In genomic region chr16:89446136-89446974, GRCh38 we compare ENCODE assay signal across 10 cellular contexts. TPM values are rescaled to one million over a fixed set of nuclear protein-coding genes. Genes with fewer than 3 reads are reported as not detected.
A peak's percentile ranks its signal among the peaks of the same experiment; 100 is the strongest.
DNase-seq lines count a peak whose midpoint lies in the region; ATAC-seq and TF ChIP-seq lines count a peak whose summit lies in the region.
"Had no signal": no experiment of that assay in that cellular context is flagged by ENCODE, and none has a peak within 500 bp of the region (broad histone marks: within the 10 kb centered on the region; RNA-seq: fewer than 3 reads in every experiment).

No MANE protein-coding gene starts in this region.

- intact Hi-C loops in MCF 10A (cut with micrococcal nuclease): no loop called here
- intact Hi-C loops in mammary epithelial cell (cut with micrococcal nuclease): no loop called here
- intact Hi-C loops in activated CD8-positive, alpha-beta T cell treated with anti-CD3 and anti-CD28 coated beads for 36 hours (cut with micrococcal nuclease): no loop called here

- in situ Hi-C loops in mammary epithelial cell (cut with MboI; ENCODE audit: low sequenced_read_pairs in 2 of 2): loop anchor here in 1 of 2 donors (5.0 kb wide), 1 partner anchor 36 kb away; no protein-coding TSS in a partner anchor

- H3K9ac ChIP-seq in mammary epithelial cell (ENCODE audit: insufficient read depth, low read length): no peak overlapping the region

- H3K4me1 ChIP-seq in mammary epithelial cell (ENCODE audit: insufficient read depth, low read length): peaks cover 62% of the 10 kb centered on the region
- H3K4me1 ChIP-seq in foreskin keratinocyte: peaks cover 54% of the 10 kb centered on the region

- no peak for TF ChIP-seq CTCF in MCF 10A (IDR thresholded peaks at IDR 0.05; ENCODE audit: unreplicated experiment)
- no peak for TF ChIP-seq CTCF in mammary epithelial cell (conservative IDR thresholded peaks at IDR 0.05 in 1 of 2, IDR thresholded peaks at IDR 0.05 in 1 of 2; ENCODE audit: extremely low read depth in 1 of 2, insufficient read depth in 1 of 2, low read depth in 1 of 2, low read length in 2 of 2)
- TF ChIP-seq CTCF in activated CD8-positive, alpha-beta T cell treated with anti-CD3 and anti-CD28 coated beads for 36 hours (IDR thresholded peaks at IDR 0.05): no peak
- TF ChIP-seq CTCF in foreskin keratinocyte (conservative IDR thresholded peaks at IDR 0.05): no peak

- H3K4me3 Mint-ChIP-seq in MCF 10A (ENCODE audit: unreplicated experiment) (no peak overlapping the region), immature natural killer cell (peak overlapping the region; percentile 69 to 85 (median 81))
- peak overlapping the region; percentile 28 for H3K4me3 Mint-ChIP-seq in activated CD8-positive, alpha-beta T cell treated with anti-CD3 and anti-CD28 coated beads for 36 hours
- H3K4me3 Mint-ChIP-seq in stimulated activated naive CD8-positive, alpha-beta T cell treated with anti-CD3 and anti-CD28 coated beads, Interleukin-15, amount 100 ng/mL, for 72 hours: peak overlapping the region; percentile 69 to 70

- no TSS peak for BruUV-seq in MCF 10A (replicated peaks; lab: Mats Ljungman, UMichigan)
- BruUV-seq in mammary epithelial cell (replicated peaks; lab: Mats Ljungman, UMichigan): no TSS peak

- CTCF ChIA-PET in MCF 10A (lab: Yijun Ruan, JAX): interaction anchor here (0.5 to 0.6 kb wide), 6 partner anchors 20 to 207 kb away, joined by 3 to 4 read pairs (median 3); no protein-coding TSS in a partner anchor
- CTCF ChIA-PET in mammary epithelial cell (lab: Charles Lee; ENCODE audit: low non-redundant PET): no interaction called here
- CTCF ChIA-PET in activated CD8-positive, alpha-beta T cell treated with anti-CD3 and anti-CD28 coated beads for 36 hours (lab: Charles Lee): interaction anchor here (1.0 to 2.0 kb wide), 5 partner anchors 9 to 24 kb away, joined by 3 to 6 read pairs (median 5); no protein-coding TSS in a partner anchor

- dilution Hi-C loops in mammary epithelial cell (cut with HindIII; ENCODE audit: low sequenced_read_pairs): loop anchor here (5.0 kb wide), 2 partner anchors 36 to 241 kb away; partner anchors contain the start of gene CDK10

- no peak for DNase-seq in MCF 10A (ENCODE audit: unreplicated experiment)
- DNase-seq in mammary epithelial cell: no peak
- DNase-seq in activated CD8-positive, alpha-beta T cell treated with anti-CD3 and anti-CD28 coated beads for 36 hours: peak; percentile 73
- peak; percentile 47 to 48 (median 48) for DNase-seq in immature natural killer cell
- DNase-seq in stimulated activated naive CD8-positive, alpha-beta T cell treated with anti-CD3 and anti-CD28 coated beads, Interleukin-15, amount 100 ng/mL, for 72 hours: peak; percentile 49 to 52
- DNase-seq in foreskin keratinocyte: no peak
- DNase-seq: BE2C, NCI-H345 had no signal

- peak; percentile 74 for ATAC-seq in activated CD8-positive, alpha-beta T cell treated with anti-CD3 and anti-CD28 coated beads for 36 hours
- ATAC-seq in stimulated activated naive CD8-positive, alpha-beta T cell treated with anti-CD3 and anti-CD28 coated beads, Interleukin-15, amount 100 ng/mL, for 72 hours: peak; percentile 75
- ATAC-seq in HG03460 (IDR thresholded peaks at IDR 0.05; ENCODE audit: unreplicated experiment): no peak
- ATAC-seq in foreskin keratinocyte: no peak
- ATAC-seq in HG03342 (IDR thresholded peaks at IDR 0.05; ENCODE audit: unreplicated experiment): no peak

- H3K4me1 Mint-ChIP-seq in MCF 10A (ENCODE audit: insufficient read depth, unreplicated experiment) (peaks cover 45% of the 10 kb centered on the region), immature natural killer cell (peaks cover 94 to 99% of the 10 kb centered on the region in 2 donors)
- peaks cover 90% of the 10 kb centered on the region for H3K4me1 Mint-ChIP-seq in activated CD8-positive, alpha-beta T cell treated with anti-CD3 and anti-CD28 coated beads for 36 hours (ENCODE audit: low read depth)
- H3K4me1 Mint-ChIP-seq in stimulated activated naive CD8-positive, alpha-beta T cell treated with anti-CD3 and anti-CD28 coated beads, Interleukin-15, amount 100 ng/mL, for 72 hours: peaks cover 100% of the 10 kb centered on the region

- H3K9me3 ChIP-seq in mammary epithelial cell (replicated peaks; ENCODE audit: insufficient read depth, low read length): no peaks in the 10 kb centered on the region
- H3K9me3 ChIP-seq: BE2C had no signal

- H3K27ac Mint-ChIP-seq in MCF 10A (ENCODE audit: low read depth, unreplicated experiment) (peak overlapping the region; percentile 25), immature natural killer cell (peak overlapping the region; percentile 33 to 89 (median 74))
- peak overlapping the region; percentile 46 for H3K27ac Mint-ChIP-seq in activated CD8-positive, alpha-beta T cell treated with anti-CD3 and anti-CD28 coated beads for 36 hours
- peak overlapping the region; percentile 30 to 49 for H3K27ac Mint-ChIP-seq in stimulated activated naive CD8-positive, alpha-beta T cell treated with anti-CD3 and anti-CD28 coated beads, Interleukin-15, amount 100 ng/mL, for 72 hours

- H3K4me3 ChIP-seq in mammary epithelial cell (replicated peaks in 1 of 3; ENCODE audit: insufficient read depth in 1 of 3, low read depth in 2 of 3, low read length in 3 of 3): no peak overlapping the region

- H3K27me3 ChIP-seq in mammary epithelial cell (ENCODE audit: insufficient read depth, low read length): no peaks in the 10 kb centered on the region
- H3K27me3 ChIP-seq in foreskin keratinocyte: no peaks in the 10 kb centered on the region
- H3K27me3 ChIP-seq: BE2C had no signal

- H3K4me2 ChIP-seq in mammary epithelial cell (ENCODE audit: insufficient read depth, low read depth, low read length): no peak overlapping the region

- H2AFZ ChIP-seq in mammary epithelial cell (ENCODE audit: low read depth, low read length): no peak overlapping the region

- WGBS in mammary epithelial cell (ENCODE audit: low coverage, missing lambda C conversion rate): 79% methylated on average over 14 of the region's 15 CpGs

- POLR2A ChIA-PET in MCF 10A (lab: Yijun Ruan, JAX): interaction anchor here (0.5 to 5.4 kb wide), 12 partner anchors 12 to 1640 kb away, joined by 3 to 55 read pairs (median 4); partner anchors contain the start of genes ANKRD11 and SPG7
- POLR2A ChIA-PET in activated CD8-positive, alpha-beta T cell treated with anti-CD3 and anti-CD28 coated beads for 36 hours (lab: Charles Lee): interaction anchor here (0.6 to 3.6 kb wide), 16 partner anchors 8 to 62 kb away, joined by 3 to 15 read pairs (median 4); partner anchors contain the start of gene SPG7

- no peaks in the 10 kb centered on the region for H3K27me3 Mint-ChIP-seq in MCF 10A (ENCODE audit: insufficient read depth, unreplicated experiment)
- H3K27me3 Mint-ChIP-seq in activated CD8-positive, alpha-beta T cell treated with anti-CD3 and anti-CD28 coated beads for 36 hours: no peaks in the 10 kb centered on the region
- H3K27me3 Mint-ChIP-seq in immature natural killer cell (ENCODE audit: low read depth in 3 of 3): peaks cover 7 to 17% (median 11%) of the 10 kb centered on the region in 3 donors
- no peaks in the 10 kb centered on the region for H3K27me3 Mint-ChIP-seq in stimulated activated naive CD8-positive, alpha-beta T cell treated with anti-CD3 and anti-CD28 coated beads, Interleukin-15, amount 100 ng/mL, for 72 hours

- H3K9me3 Mint-ChIP-seq in MCF 10A (ENCODE audit: unreplicated experiment) (no peaks in the 10 kb centered on the region), immature natural killer cell (no peaks in the 10 kb centered on the region)
- no peaks in the 10 kb centered on the region for H3K9me3 Mint-ChIP-seq in activated CD8-positive, alpha-beta T cell treated with anti-CD3 and anti-CD28 coated beads for 36 hours
- H3K9me3 Mint-ChIP-seq in stimulated activated naive CD8-positive, alpha-beta T cell treated with anti-CD3 and anti-CD28 coated beads, Interleukin-15, amount 100 ng/mL, for 72 hours: no peaks in the 10 kb centered on the region

- peaks cover 100% of the 10 kb centered on the region for H3K79me2 ChIP-seq in mammary epithelial cell (ENCODE audit: insufficient read depth, low read length)

- peaks cover 26% of the 10 kb centered on the region for H4K20me1 ChIP-seq in mammary epithelial cell (ENCODE audit: insufficient read depth, low read length)

- H3K36me3 Mint-ChIP-seq in MCF 10A (ENCODE audit: insufficient read depth, unreplicated experiment): peaks cover 11% of the 10 kb centered on the region
- peaks cover 6% of the 10 kb centered on the region for H3K36me3 Mint-ChIP-seq in activated CD8-positive, alpha-beta T cell treated with anti-CD3 and anti-CD28 coated beads for 36 hours (ENCODE audit: low read depth)
- no peaks in the 10 kb centered on the region for H3K36me3 Mint-ChIP-seq in immature natural killer cell

- H3K27ac ChIP-seq in mammary epithelial cell (ENCODE audit: insufficient read depth, low read depth, low read length) (no peak overlapping the region), foreskin keratinocyte (no peak overlapping the region)

- H3K36me3 ChIP-seq in mammary epithelial cell (ENCODE audit: insufficient read depth, low read length): no peaks in the 10 kb centered on the region
- H3K36me3 ChIP-seq: BE2C had no signal

RNA-seq across cellular contexts. Expression of gene ANKRD11, which starts 44.0 kb away (rescaled TPM):
- total RNA-seq in MCF 10A (2022) (218 and 237 TPM in 2 replicates), mammary epithelial cell (100 to 1,000 TPM in 1 of 2 donors, 10 to 100 TPM in 1; 97.4 to 224 TPM), foreskin keratinocyte (67.0 and 73.2 TPM in 2 replicates)
- polyA plus RNA-seq in mammary epithelial cell (48.1 TPM), immature natural killer cell (10 to 100 TPM in 1 of 3 donors, 1 to 10 TPM in 2; 3.7 to 14.3 (median 8.5) TPM), foreskin keratinocyte (45.8 and 54.3 TPM in 2 replicates)
- polyA minus RNA-seq in mammary epithelial cell: 113 TPM
- 100 to 1,000 TPM; 145 to 147 TPM for total RNA-seq in activated CD8-positive, alpha-beta T cell treated with anti-CD3 and anti-CD28 coated beads for 36 hours

Comparison
In these comparisons a context has a peak if more than half of its experiments do, and no peak if none do; other contexts are left out.
1. DNase-seq: peak in activated CD8-positive, alpha-beta T cell treated with anti-CD3 and anti-CD28 coated beads for 36 hours (single experiment), immature natural killer cell (3 of 3) and stimulated activated naive CD8-positive, alpha-beta T cell treated with anti-CD3 and anti-CD28 coated beads, Interleukin-15, amount 100 ng/mL, for 72 hours (2 of 2); none in MCF 10A (single experiment), mammary epithelial cell (single experiment) and foreskin keratinocyte (0 of 2).
2. ATAC-seq: peak in activated CD8-positive, alpha-beta T cell treated with anti-CD3 and anti-CD28 coated beads for 36 hours (single experiment) and stimulated activated naive CD8-positive, alpha-beta T cell treated with anti-CD3 and anti-CD28 coated beads, Interleukin-15, amount 100 ng/mL, for 72 hours (single experiment); none in HG03460 (single experiment), foreskin keratinocyte (single experiment) and HG03342 (single experiment).
3. Peak in every context shown above with its lines, with median percentiles within 50 percentile points of each other: H3K27ac Mint-ChIP-seq.